In genomic region chr4:2586502-2586901, GRCh38 we compare ENCODE assay signal across 31 cellular contexts.
"Had no signal": no experiment of that assay in that cellular context is flagged by ENCODE, and none has a peak within 500 bp of the region (broad histone marks: within the 10 kb centered on the region; RNA-seq: fewer than 3 reads in every experiment).

No MANE protein-coding gene starts in this region.

- H3K27ac ChIP-seq: adrenal gland, body of pancreas, breast epithelium, KMS-11, Peyer's patch, WERI-Rb-1 had no signal

- H3K36me3 ChIP-seq: adrenal gland, breast epithelium, Peyer's patch, WERI-Rb-1 had no signal

- H3K4me2 ChIP-seq: KMS-11 had no signal

- H3K4me3 ChIP-seq: adrenal gland, body of pancreas, breast epithelium, Peyer's patch had no signal

- H3K27me3 Mint-ChIP-seq: activated CD4-positive, alpha-beta T cell treated with anti-CD3 and anti-CD28 coated beads, Interleukin-2, amount 10 ng/mL, durations not matched to agents 24 days and 14 days; activated CD8-positive, alpha-beta T cell treated with anti-CD3 and anti-CD28 coated beads for 36 hours had no signal

- H3K27me3 ChIP-seq: adrenal gland, body of pancreas, breast epithelium, Peyer's patch had no signal

- H3K9me3 Mint-ChIP-seq: activated CD4-positive, alpha-beta T cell treated with anti-CD3 and anti-CD28 coated beads, Interleukin-2, amount 10 ng/mL, durations not matched to agents 24 days and 14 days; activated CD8-positive, alpha-beta T cell treated with anti-CD3 and anti-CD28 coated beads for 36 hours; activated naive CD4-positive, alpha-beta T cell treated with anti-CD3 and anti-CD28 coated beads for 36 hours; activated naive CD4-positive, alpha-beta T cell treated with anti-CD3 and anti-CD28 coated beads, Interleukin-2, amount 50 U/mL, for 72 hours; activated T-helper 1 cell treated with anti-CD3 and anti-CD28 coated beads, Interleukin-12 subunit alpha, Interleukin-12 subunit beta, Interleukin-2, Interleukin-4 antibody, amounts not matched to agents 30 ng/mL and 10 ng/mL and 1 ng/mL, durations not matched to agents 14 hours and 24 hours and 36 hours had no signal

- ATAC-seq: activated CD8-positive, alpha-beta T cell treated with anti-CD3 and anti-CD28 coated beads for 36 hours; activated naive CD4-positive, alpha-beta T cell treated with anti-CD3 and anti-CD28 coated beads, Interleukin-2, amount 50 U/mL, for 72 hours; body of pancreas; PC-3 had no signal

- H3K4me3 Mint-ChIP-seq: activated CD4-positive, alpha-beta T cell treated with anti-CD3 and anti-CD28 coated beads, Interleukin-2, amount 10 ng/mL, durations not matched to agents 24 days and 14 days; activated CD8-positive, alpha-beta T cell treated with anti-CD3 and anti-CD28 coated beads for 36 hours; activated naive CD4-positive, alpha-beta T cell treated with anti-CD3 and anti-CD28 coated beads for 36 hours; activated T-helper 1 cell treated with anti-CD3 and anti-CD28 coated beads, Interleukin-12 subunit alpha, Interleukin-12 subunit beta, Interleukin-2, Interleukin-4 antibody, amounts not matched to agents 30 ng/mL and 10 ng/mL and 1 ng/mL, durations not matched to agents 14 hours and 24 hours and 36 hours had no signal

- H3K27ac Mint-ChIP-seq: activated CD4-positive, alpha-beta T cell treated with anti-CD3 and anti-CD28 coated beads, Interleukin-2, amount 10 ng/mL, durations not matched to agents 24 days and 14 days; activated CD8-positive, alpha-beta T cell treated with anti-CD3 and anti-CD28 coated beads for 36 hours; activated naive CD4-positive, alpha-beta T cell treated with anti-CD3 and anti-CD28 coated beads for 36 hours; activated T-helper 1 cell treated with anti-CD3 and anti-CD28 coated beads, Interleukin-12 subunit alpha, Interleukin-12 subunit beta, Interleukin-2, Interleukin-4 antibody, amounts not matched to agents 30 ng/mL and 10 ng/mL and 1 ng/mL, durations not matched to agents 14 hours and 24 hours and 36 hours had no signal

- H3K36me3 Mint-ChIP-seq: activated naive CD4-positive, alpha-beta T cell treated with anti-CD3 and anti-CD28 coated beads, Interleukin-2, amount 50 U/mL, for 72 hours had no signal

- H3K9me3 ChIP-seq: adrenal gland, body of pancreas, breast epithelium, Peyer's patch had no signal

- H3K9ac ChIP-seq: KMS-11 had no signal

- DNase-seq: activated CD4-positive, alpha-beta T cell treated with anti-CD3 and anti-CD28 coated beads, Interleukin-2, amount 10 ng/mL, durations not matched to agents 24 days and 14 days; activated CD4-positive, alpha-beta T cell treated with anti-CD3 and anti-CD28 coated beads, Interleukin-2, amount 50 U/mL, for 4 hours; activated CD8-positive, alpha-beta T cell treated with anti-CD3 and anti-CD28 coated beads for 36 hours; activated gamma-delta T cell treated with Interleukin-2 at 50 U/mL for 16 hours; activated naive CD4-positive, alpha-beta T cell treated with anti-CD3 and anti-CD28 coated beads for 36 hours; activated T-cell treated with anti-CD3 and anti-CD28 coated beads, Interleukin-2, amount 50 U/mL, for 1 hour; adrenal gland; body of pancreas; NCI-H1092 treated with DMSO at 0.1 percent for 48 hours; NCI-H1417; NCI-H146; NCI-H187; NCI-H2029 treated with DMSO at 0.1 percent for 48 hours; NCI-H2107; NCI-H2171; NCI-H510A; NCI-H526; NCI-H748 treated with DMSO at 0.1 percent for 48 hours; NK-92 treated with Interleukin-12 subunit alpha and Interleukin-12 subunit beta, amount 100 ng/mL, for 24 hours; PC-3; Peyer's patch; RPMI8226; SHP77 treated with DMSO at 0.1 percent for 48 hours; SW 1271; T-helper 1 cell; T1000; WERI-Rb-1 had no signal
